ENCODE assay signal across 15 cellular contexts in genomic region chr20:25299801-25300200, GRCh38. TPM values are rescaled to one million over a fixed set of nuclear protein-coding genes. Genes with fewer than 3 reads are reported as not detected.
A peak's percentile ranks its signal among the peaks of the same experiment; 100 is the strongest.
DNase-seq lines count a peak whose midpoint lies in the region; ATAC-seq and TF ChIP-seq lines count a peak whose summit lies in the region.
"Had no signal": no experiment of that assay in that cellular context is flagged by ENCODE, and none has a peak within 500 bp of the region (broad histone marks: within the 10 kb centered on the region; RNA-seq: fewer than 3 reads in every experiment).

No MANE protein-coding gene starts in this region.

- peak overlapping the region; percentile 40 for H3K27ac Mint-ChIP-seq in activated T-cell treated with anti-CD3 and anti-CD28 coated beads, Interleukin-2, amount 50 U/mL, for 24 hours
- H3K27ac Mint-ChIP-seq in progenitor cell of endocrine pancreas = peak overlapping the region; percentile 80
- H3K27ac Mint-ChIP-seq: activated naive CD8-positive, alpha-beta T cell treated with anti-CD3 and anti-CD28 coated beads, Interleukin-2, amount 50 U/mL, for 24 hours had no signal

- no peaks in the 10 kb centered on the region for H3K27me3 Mint-ChIP-seq in activated T-cell treated with anti-CD3 and anti-CD28 coated beads, Interleukin-2, amount 50 U/mL, for 24 hours
- no peaks in the 10 kb centered on the region for H3K27me3 Mint-ChIP-seq in activated T-cell treated with anti-CD3 and anti-CD28 coated beads, Interleukin-2, amount 50 U/mL, for 4 hours (ENCODE audit: low read depth)
- no peaks in the 10 kb centered on the region for H3K27me3 Mint-ChIP-seq in progenitor cell of endocrine pancreas
- H3K27me3 Mint-ChIP-seq: activated naive CD8-positive, alpha-beta T cell treated with anti-CD3 and anti-CD28 coated beads, Interleukin-2, amount 50 U/mL, for 24 hours had no signal

- TF ChIP-seq CTCF in choroid plexus epithelial cell (conservative IDR thresholded peaks at IDR 0.05; ENCODE audit: low read depth, low read length) = peak; percentile 33
- no peak for TF ChIP-seq CTCF in progenitor cell of endocrine pancreas (IDR thresholded peaks at IDR 0.05; ENCODE audit: unreplicated experiment)

- H3K4me3 ChIP-seq in choroid plexus epithelial cell (ENCODE audit: low read depth, low read length) = no peak overlapping the region
- H3K4me3 ChIP-seq: BLaER1 treated with 17β-estradiol and CSF1 and Interleukin-3, amounts not matched to agents 10 nM and 100 nM; esophagus squamous epithelium; tibial artery had no signal

- H3K36me3 Mint-ChIP-seq in activated T-cell treated with anti-CD3 and anti-CD28 coated beads, Interleukin-2, amount 50 U/mL, for 24 hours (ENCODE audit: low read depth) = peaks cover 68% of the 10 kb centered on the region
- H3K36me3 Mint-ChIP-seq in activated T-cell treated with anti-CD3 and anti-CD28 coated beads, Interleukin-2, amount 50 U/mL, for 4 hours (ENCODE audit: insufficient read depth) = no peaks in the 10 kb centered on the region
- H3K36me3 Mint-ChIP-seq in progenitor cell of endocrine pancreas (ENCODE audit: insufficient read depth) = peaks cover 4% of the 10 kb centered on the region

- DNase-seq in activated T-cell treated with anti-CD3 and anti-CD28 coated beads, Interleukin-2, amount 50 U/mL, for 24 hours = no peak
- no peak for DNase-seq in activated T-cell treated with anti-CD3 and anti-CD28 coated beads, Interleukin-2, amount 50 U/mL, for 4 hours
- DNase-seq in M059J (ENCODE audit: low read depth) (peak; percentile 86), choroid plexus epithelial cell (ENCODE audit: low read depth) (peak; percentile 45), progenitor cell of endocrine pancreas (ENCODE audit: low spot score, unreplicated experiment) (no peak)
- no peak for DNase-seq in activated CD4-positive, alpha-beta T cell treated with anti-CD3 and anti-CD28 coated beads for 1 hour
- DNase-seq in effector CD8-positive, alpha-beta T cell (lab: John Stamatoyannopoulos, UW) = no peak
- DNase-seq: activated CD4-positive, alpha-beta T cell treated with anti-CD3 and anti-CD28 coated beads for 4 hours; activated naive CD8-positive, alpha-beta T cell treated with anti-CD3 and anti-CD28 coated beads, Interleukin-2, amount 50 U/mL, for 24 hours; esophagus squamous epithelium; left cardiac atrium; NCI-H2029; tibial artery had no signal

- H3K9me3 Mint-ChIP-seq in activated T-cell treated with anti-CD3 and anti-CD28 coated beads, Interleukin-2, amount 50 U/mL, for 24 hours = no peaks in the 10 kb centered on the region
- H3K9me3 Mint-ChIP-seq in activated T-cell treated with anti-CD3 and anti-CD28 coated beads, Interleukin-2, amount 50 U/mL, for 4 hours = no peaks in the 10 kb centered on the region
- no peaks in the 10 kb centered on the region for H3K9me3 Mint-ChIP-seq in progenitor cell of endocrine pancreas (ENCODE audit: low read depth)
- H3K9me3 Mint-ChIP-seq: activated naive CD8-positive, alpha-beta T cell treated with anti-CD3 and anti-CD28 coated beads, Interleukin-2, amount 50 U/mL, for 24 hours had no signal

- ATAC-seq in activated T-cell treated with anti-CD3 and anti-CD28 coated beads, Interleukin-2, amount 50 U/mL, for 4 hours = no peak
- no peak for ATAC-seq in HG03521 (IDR thresholded peaks at IDR 0.05; ENCODE audit: unreplicated experiment)
- ATAC-seq: activated naive CD8-positive, alpha-beta T cell treated with anti-CD3 and anti-CD28 coated beads, Interleukin-2, amount 50 U/mL, for 24 hours had no signal

- peaks cover 1% of the 10 kb centered on the region for H3K4me1 Mint-ChIP-seq in activated T-cell treated with anti-CD3 and anti-CD28 coated beads, Interleukin-2, amount 50 U/mL, for 24 hours (ENCODE audit: low read depth)
- H3K4me1 Mint-ChIP-seq in activated T-cell treated with anti-CD3 and anti-CD28 coated beads, Interleukin-2, amount 50 U/mL, for 4 hours (ENCODE audit: low read depth) = no peaks in the 10 kb centered on the region
- no peaks in the 10 kb centered on the region for H3K4me1 Mint-ChIP-seq in progenitor cell of endocrine pancreas (ENCODE audit: low read depth)
- H3K4me1 Mint-ChIP-seq: activated naive CD8-positive, alpha-beta T cell treated with anti-CD3 and anti-CD28 coated beads, Interleukin-2, amount 50 U/mL, for 24 hours had no signal

- no peak overlapping the region for H3K4me3 Mint-ChIP-seq in activated T-cell treated with anti-CD3 and anti-CD28 coated beads, Interleukin-2, amount 50 U/mL, for 24 hours
- no peak overlapping the region for H3K4me3 Mint-ChIP-seq in activated T-cell treated with anti-CD3 and anti-CD28 coated beads, Interleukin-2, amount 50 U/mL, for 4 hours
- no peak overlapping the region for H3K4me3 Mint-ChIP-seq in progenitor cell of endocrine pancreas (ENCODE audit: low read depth)
- H3K4me3 Mint-ChIP-seq: activated naive CD8-positive, alpha-beta T cell treated with anti-CD3 and anti-CD28 coated beads, Interleukin-2, amount 50 U/mL, for 24 hours had no signal

RNA-seq across cellular contexts. Expression of gene PYGB, which starts 51.9 kb away (rescaled TPM):
- total RNA-seq in activated T-cell treated with anti-CD3 and anti-CD28 coated beads, Interleukin-2, amount 50 U/mL, for 4 hours = 10 to 100 TPM; 32.5 to 37.6 (median 34.6) TPM
- 94.7 and 131 TPM in 2 replicates for total RNA-seq in M059J (2014; rRNA removed; shearing (Covaris generic))
- 54.4 and 54.9 TPM in 2 replicates for total RNA-seq in progenitor cell of endocrine pancreas

Comparison
In these comparisons a context has a peak if more than half of its experiments do, and no peak if none do; other contexts are left out.
1. DNase-seq: peak in M059J (single experiment) and choroid plexus epithelial cell (single experiment); none in activated T-cell treated with anti-CD3 and anti-CD28 coated beads, Interleukin-2, amount 50 U/mL, for 24 hours (single experiment), activated T-cell treated with anti-CD3 and anti-CD28 coated beads, Interleukin-2, amount 50 U/mL, for 4 hours (single experiment), progenitor cell of endocrine pancreas (single experiment), activated CD4-positive, alpha-beta T cell treated with anti-CD3 and anti-CD28 coated beads for 1 hour (single experiment) and effector CD8-positive, alpha-beta T cell (single experiment).